In the genomic region with DNA sequence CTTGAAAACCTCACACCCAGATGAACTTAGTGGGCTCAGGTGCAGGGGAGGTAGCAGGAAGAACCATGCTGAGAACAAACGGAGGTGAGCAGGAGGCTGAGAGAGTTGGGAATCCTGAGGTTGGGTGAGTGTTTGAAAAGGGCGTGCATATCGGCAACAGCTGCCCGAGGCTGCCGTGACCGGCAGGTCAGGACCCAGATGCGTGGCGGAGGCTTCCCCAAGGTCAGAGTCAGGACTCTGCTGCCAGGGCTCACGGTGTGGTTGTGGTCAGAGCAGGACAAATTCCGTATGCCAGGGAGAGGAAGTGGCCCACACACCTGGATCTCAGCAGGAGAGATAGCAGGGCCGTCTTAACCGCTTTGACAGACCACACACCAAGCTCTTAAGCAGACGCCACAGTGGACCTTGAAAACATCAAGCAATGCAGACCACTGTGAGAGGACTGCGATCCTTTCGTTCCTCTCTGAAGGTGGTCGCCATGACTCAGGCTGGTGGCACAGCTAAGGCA, we compare ENCODE assay signal across 1 cellular context.
TF ChIP-seq lines count a peak whose summit lies in the region.

No MANE protein-coding gene starts in this region.

TF ChIP-seq in HepG2, 621 proteins besides CTCF, POLR2A, EP300 and RAD21:
- no peak for TF ChIP-seq ARID2 (CRISPR knock-in tag; IDR thresholded peaks at IDR 0.05; ENCODE audit: borderline replicate concordance)
- no peak for TF ChIP-seq SIN3A (IDR thresholded peaks at IDR 0.05; ENCODE audit: borderline replicate concordance, low read depth, low read length)
- TF ChIP-seq SNAPC2 (CRISPR knock-in tag; IDR thresholded peaks at IDR 0.05), result no peak
- no peak for TF ChIP-seq PHF5A (CRISPR knock-in tag; IDR thresholded peaks at IDR 0.05; ENCODE audit: low read depth, unreplicated experiment)
- no peak for TF ChIP-seq ZNF674 (CRISPR knock-in tag; IDR thresholded peaks at IDR 0.05; ENCODE audit: low read depth)
- TF ChIP-seq ZNF672 (CRISPR knock-in tag; IDR thresholded peaks at IDR 0.05), result no peak
- no peak for TF ChIP-seq DPF2 (CRISPR knock-in tag; IDR thresholded peaks at IDR 0.05; ENCODE audit: borderline replicate concordance, low read depth)
- TF ChIP-seq IKZF4 (CRISPR knock-in tag; IDR thresholded peaks at IDR 0.05; ENCODE audit: borderline replicate concordance, low read depth, not compliant biosample characterization), result no peak
- no peak for TF ChIP-seq ISL2 (CRISPR knock-in tag; IDR thresholded peaks at IDR 0.05)
- TF ChIP-seq ZNF292 (CRISPR knock-in tag; IDR thresholded peaks at IDR 0.05; ENCODE audit: borderline replicate concordance, low read depth), result no peak
- TF ChIP-seq GPN1 (CRISPR knock-in tag; IDR thresholded peaks at IDR 0.05; ENCODE audit: borderline replicate concordance), result no peak
- TF ChIP-seq CBX5 (CRISPR knock-in tag; IDR thresholded peaks at IDR 0.05; ENCODE audit: borderline replicate concordance), result no peak
- TF ChIP-seq BRCA1 (CRISPR knock-in tag; IDR thresholded peaks at IDR 0.05), result no peak
- TF ChIP-seq ZFP62 (CRISPR knock-in tag; IDR thresholded peaks at IDR 0.05), result no peak
- TF ChIP-seq ZNF503 (CRISPR knock-in tag; IDR thresholded peaks at IDR 0.05), result no peak
- no peak for TF ChIP-seq ZNF781 (CRISPR knock-in tag; IDR thresholded peaks at IDR 0.05; ENCODE audit: borderline replicate concordance, not compliant biosample characterization)
